In the genomic region with DNA sequence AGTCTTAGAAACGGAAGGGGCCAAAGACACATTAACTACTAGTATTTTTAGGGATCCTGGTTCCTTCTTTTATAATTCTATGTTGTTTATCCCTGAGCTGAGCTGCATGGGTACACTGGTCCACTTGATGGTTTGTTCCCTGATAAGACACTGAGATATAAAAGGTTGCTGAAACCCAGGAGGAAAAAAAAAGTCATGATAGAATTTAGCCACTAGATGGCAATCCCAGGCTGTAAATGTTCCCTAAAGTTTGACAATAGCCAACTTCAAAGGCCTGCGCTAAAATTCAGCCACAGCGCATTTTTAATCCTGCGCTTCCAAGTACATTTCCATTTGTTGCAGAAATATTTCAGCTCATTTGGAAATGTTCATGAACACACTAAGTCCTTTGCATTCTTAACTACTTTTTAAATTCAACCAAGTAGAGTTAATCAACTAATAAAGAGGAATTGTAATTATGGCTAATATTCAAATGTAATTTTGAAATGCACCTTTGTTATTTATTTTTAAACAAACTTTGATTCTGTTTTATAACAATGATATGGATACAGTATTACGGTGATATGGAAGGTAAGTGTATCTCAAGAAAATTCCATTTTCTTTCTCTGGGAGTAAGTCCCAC, we compare ENCODE assay signal across 9 cellular contexts.
DNase-seq lines count a peak whose midpoint lies in the region; ATAC-seq, FAIRE-seq and TF ChIP-seq lines count a peak whose summit lies in the region.
"Had no signal": no experiment of that assay in that cellular context is flagged by ENCODE, and none has a peak within 500 bp of the region (broad histone marks: within the 10 kb centered on the region; RNA-seq: fewer than 3 reads in every experiment).

No MANE protein-coding gene starts in this region.

- intact Hi-C loops in Caco-2 (cut with micrococcal nuclease; ENCODE audit: unreplicated experiment) (loop anchor here (1.0 to 10.0 kb wide), 3 partner anchors 571 to 722 kb away; no protein-coding TSS in a partner anchor), body of pancreas (cut with DNase I) (loop anchor here (5.0 kb wide), 1 partner anchor 610 kb away; no protein-coding TSS in a partner anchor)
- intact Hi-C loops in activated CD4-positive, alpha-beta memory T cell treated with anti-CD3 and anti-CD28 coated beads for 36 hours (cut with micrococcal nuclease): loop anchor here (5.0 kb wide), 1 partner anchor 610 kb away; no protein-coding TSS in a partner anchor

- no peak overlapping the region for H3K27ac ChIP-seq in body of pancreas

- no peaks in the 10 kb centered on the region for H3K36me3 Mint-ChIP-seq in Caco-2 (ENCODE audit: insufficient read depth, unreplicated experiment)
- H3K36me3 Mint-ChIP-seq in activated CD4-positive, alpha-beta memory T cell treated with anti-CD3 and anti-CD28 coated beads for 36 hours: no peaks in the 10 kb centered on the region
- H3K36me3 Mint-ChIP-seq: naive thymus-derived CD4-positive, alpha-beta T cell had no signal

- ATAC-seq in GM21390 (IDR thresholded peaks at IDR 0.05; ENCODE audit: unreplicated experiment): peak; percentile 62
- ATAC-seq in body of pancreas: peak; percentile 52
- ATAC-seq: naive thymus-derived CD4-positive, alpha-beta T cell had no signal

- H3K36me3 ChIP-seq in Caco-2 (ENCODE audit: control insufficient read depth, insufficient read depth, low read length) (no peaks in the 10 kb centered on the region), body of pancreas (replicated peaks in 1 of 2; ENCODE audit: insufficient read depth in 1 of 2, low read depth in 2 of 2) (no peaks in the 10 kb centered on the region)

- CTCF ChIA-PET in Caco-2 (lab: Charles Lee): no interaction called here
- CTCF ChIA-PET in activated CD4-positive, alpha-beta memory T cell treated with anti-CD3 and anti-CD28 coated beads for 36 hours (lab: Charles Lee): interaction anchor here (0.7 to 1.5 kb wide), 4 partner anchors 44 to 1196 kb away, joined by 3 to 7 read pairs (median 4); a partner anchor contains a TSS

- FAIRE-seq in islet of Langerhans (lab: Jason Lieb, UNC) (peak; percentile 98), urothelium cell line (lab: Jason Lieb, UNC) (no peak)

- no peaks in the 10 kb centered on the region for H3K27me3 ChIP-seq in Caco-2 (replicated peaks; ENCODE audit: control insufficient read depth, insufficient read depth, low read length)
- no peaks in the 10 kb centered on the region for H3K27me3 ChIP-seq in body of pancreas

- DNase-seq in Caco-2 (peak in 1 of 2 experiments; percentile 44), NCI-H2196 (lab: John Stamatoyannopoulos, UW; ENCODE audit: unreplicated experiment) (peak; percentile 13), body of pancreas (peak in 2 of 4 donors; percentile 6 to 18), urothelium cell line (ENCODE audit: low spot score) (peak; percentile 51)
- no peak for DNase-seq in activated CD4-positive, alpha-beta memory T cell treated with anti-CD3 and anti-CD28 coated beads for 36 hours
- no peak for DNase-seq in stimulated activated CD4-positive, alpha-beta T cell treated with anti-CD3 and anti-CD28 coated beads, Interleukin-2, amount 100 ng/mL, for 24 hours

- no peaks in the 10 kb centered on the region for H3K9me3 Mint-ChIP-seq in Caco-2 (ENCODE audit: unreplicated experiment)
- H3K9me3 Mint-ChIP-seq in activated CD4-positive, alpha-beta memory T cell treated with anti-CD3 and anti-CD28 coated beads for 36 hours: no peaks in the 10 kb centered on the region
- H3K9me3 Mint-ChIP-seq: naive thymus-derived CD4-positive, alpha-beta T cell had no signal

- WGBS in body of pancreas, 2 donors: 36 to 40% methylated on average over 5 of the region's 5 CpGs

- H3K9me3 ChIP-seq in Caco-2: no peaks in the 10 kb centered on the region
- H3K9me3 ChIP-seq in body of pancreas: no peaks in the 10 kb centered on the region

- no peak overlapping the region for H3K4me3 Mint-ChIP-seq in Caco-2 (ENCODE audit: unreplicated experiment)
- H3K4me3 Mint-ChIP-seq in activated CD4-positive, alpha-beta memory T cell treated with anti-CD3 and anti-CD28 coated beads for 36 hours: no peak overlapping the region
- H3K4me3 Mint-ChIP-seq: naive thymus-derived CD4-positive, alpha-beta T cell had no signal

- H3K4me1 ChIP-seq in Caco-2 (no peaks in the 10 kb centered on the region), body of pancreas (no peaks in the 10 kb centered on the region)

- H3K27ac Mint-ChIP-seq in Caco-2 (ENCODE audit: unreplicated experiment): no peak overlapping the region
- H3K27ac Mint-ChIP-seq in activated CD4-positive, alpha-beta memory T cell treated with anti-CD3 and anti-CD28 coated beads for 36 hours: no peak overlapping the region
- H3K27ac Mint-ChIP-seq: naive thymus-derived CD4-positive, alpha-beta T cell had no signal

- TF ChIP-seq POLR2A in body of pancreas (IDR thresholded peaks at IDR 0.05): no peak

- POLR2A ChIA-PET in Caco-2 (lab: Charles Lee): no interaction called here
- POLR2A ChIA-PET in activated CD4-positive, alpha-beta memory T cell treated with anti-CD3 and anti-CD28 coated beads for 36 hours (lab: Charles Lee): no interaction called here

- peaks cover 14% of the 10 kb centered on the region for H3K27me3 Mint-ChIP-seq in Caco-2 (ENCODE audit: insufficient read depth, unreplicated experiment)
- peaks cover 3% of the 10 kb centered on the region for H3K27me3 Mint-ChIP-seq in activated CD4-positive, alpha-beta memory T cell treated with anti-CD3 and anti-CD28 coated beads for 36 hours

- H3K4me1 Mint-ChIP-seq in Caco-2 (ENCODE audit: low read depth, unreplicated experiment): no peaks in the 10 kb centered on the region
- no peaks in the 10 kb centered on the region for H3K4me1 Mint-ChIP-seq in activated CD4-positive, alpha-beta memory T cell treated with anti-CD3 and anti-CD28 coated beads for 36 hours (ENCODE audit: low read depth)
- H3K4me1 Mint-ChIP-seq: naive thymus-derived CD4-positive, alpha-beta T cell had no signal

- no peak overlapping the region for H3K4me3 ChIP-seq in Caco-2 (ENCODE audit: low read depth, low read length)
- no peak overlapping the region for H3K4me3 ChIP-seq in body of pancreas

- TF ChIP-seq CTCF in Caco-2 (IDR thresholded peaks at IDR 0.05; ENCODE audit: insufficient read depth in 1 of 2, low read depth in 1 of 2, low read length in 1 of 2, severe bottlenecking in 1 of 2, unreplicated experiment in 1 of 2): peak; percentile 52 to 59
- TF ChIP-seq CTCF in body of pancreas (IDR thresholded peaks at IDR 0.05): peak in 6 of 7 experiments; percentile 52 to 79 (median 70)

- no TSS peak for BruUV-seq in Caco-2 (replicated peaks; lab: Mats Ljungman, UMichigan)

Comparison
In these comparisons a context has a peak if more than half of its experiments do, and no peak if none do; other contexts are left out.
1. DNase-seq: peak in NCI-H2196 (single experiment) and urothelium cell line (single experiment); none in activated CD4-positive, alpha-beta memory T cell treated with anti-CD3 and anti-CD28 coated beads for 36 hours (single experiment) and stimulated activated CD4-positive, alpha-beta T cell treated with anti-CD3 and anti-CD28 coated beads, Interleukin-2, amount 100 ng/mL, for 24 hours (0 of 2).